In the genomic region with DNA sequence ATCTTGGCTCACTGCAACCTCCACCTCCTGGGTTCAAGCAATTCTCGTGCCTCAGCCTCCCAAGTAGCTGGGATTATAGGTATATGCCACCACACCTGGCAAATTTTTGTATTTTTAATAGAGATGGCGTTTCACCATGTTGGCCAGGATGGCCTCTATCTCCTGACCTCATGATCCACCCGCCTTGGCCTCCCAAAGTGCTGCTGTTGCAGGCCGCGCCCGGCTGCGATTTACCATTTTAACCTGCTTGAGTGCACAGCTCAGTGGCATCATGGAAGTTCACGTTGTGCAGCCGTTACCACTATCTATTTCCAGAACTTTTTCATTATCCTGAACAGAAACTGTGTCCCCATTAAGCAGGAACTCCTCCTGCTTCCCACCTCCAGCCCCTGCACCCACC, we compare ENCODE assay signal across 2 cellular contexts. TPM values are rescaled to one million over a fixed set of nuclear protein-coding genes. Genes with fewer than 3 reads are reported as not detected.
"Had no signal": no experiment of that assay in that cellular context is flagged by ENCODE, and none has a peak within 500 bp of the region (broad histone marks: within the 10 kb centered on the region; RNA-seq: fewer than 3 reads in every experiment).

No MANE protein-coding gene starts in this region.

RNA-seq across cellular contexts. Expression of a gene that starts 13.5 kb away (rescaled TPM):
- total RNA-seq: OCI-LY7, SJCRH30 had no signal
